16 cellular contexts compared by ENCODE assay signal in genomic region chr9:132249123-132249522, GRCh38.
DNase-seq lines count a peak whose midpoint lies in the region; ATAC-seq and TF ChIP-seq lines count a peak whose summit lies in the region.
"Had no signal": no experiment of that assay in that cellular context is flagged by ENCODE, and none has a peak within 500 bp of the region (broad histone marks: within the 10 kb centered on the region; RNA-seq: fewer than 3 reads in every experiment).

No MANE protein-coding gene starts in this region.

- H3K9me3 ChIP-seq in right atrium auricular region (no peaks in the 10 kb centered on the region), body of pancreas (no peaks in the 10 kb centered on the region), upper lobe of right lung (no peaks in the 10 kb centered on the region)

- TF ChIP-seq POLR2A in body of pancreas (IDR thresholded peaks at IDR 0.05): no peak

- intact Hi-C loops in left ventricle myocardium superior (cut with micrococcal nuclease) (no loop called here), body of pancreas (cut with DNase I) (no loop called here), upper lobe of right lung (cut with DNase I) (no loop called here)

- TF ChIP-seq CTCF in right atrium auricular region (IDR thresholded peaks at IDR 0.05) (no peak), body of pancreas (IDR thresholded peaks at IDR 0.05) (peak in 1 of 7 experiments; percentile 28), upper lobe of right lung (IDR thresholded peaks at IDR 0.05) (no peak)

- DNase-seq in left ventricle myocardium superior (peak; percentile 70), right atrium auricular region (ENCODE audit: low spot score) (no peak), NCI-H2171 (lab: John Stamatoyannopoulos, UW) (peak; percentile 53), body of pancreas (peak; percentile 98 to 100 (median 100)), upper lobe of right lung (peak; percentile 90), superior temporal gyrus (ENCODE audit: extremely low spot score) (no peak)
- DNase-seq: activated CD8-positive, alpha-beta T cell treated with anti-CD3 and anti-CD28 coated beads for 36 hours; activated T-cell treated with anti-CD3 and anti-CD28 coated beads, Interleukin-2, amount 50 U/mL, for 48 hours; CD4-positive, alpha-beta memory T cell; EL; NCI-H1048; SIG-M5; stimulated activated naive B cell treated with anti-CD40 and anti-IgM and Interleukin-4, amounts not matched to agents 10 μg/mL and 1 μg/mL and 100 μg/mL, for 72 hours; transverse colon had no signal

- H3K4me1 ChIP-seq in right atrium auricular region (no peaks in the 10 kb centered on the region), body of pancreas (peaks cover 28% of the 10 kb centered on the region), upper lobe of right lung (peaks cover 4% of the 10 kb centered on the region)

- H3K4me3 ChIP-seq in right atrium auricular region: no peak overlapping the region
- no peak overlapping the region for H3K4me3 ChIP-seq in body of pancreas
- H3K4me3 ChIP-seq in upper lobe of right lung: no peak overlapping the region
- H3K4me3 ChIP-seq: transverse colon had no signal

- 0 to 24% methylated on average over 1 to 5 of the region's 6 CpGs for WGBS in body of pancreas, 2 donors

- H3K36me3 ChIP-seq in right atrium auricular region (no peaks in the 10 kb centered on the region), body of pancreas (replicated peaks in 1 of 2; ENCODE audit: insufficient read depth in 1 of 2, low read depth in 2 of 2) (no peaks in the 10 kb centered on the region), upper lobe of right lung (no peaks in the 10 kb centered on the region)
- H3K36me3 ChIP-seq: transverse colon had no signal

- H3K27ac ChIP-seq in right atrium auricular region: no peak overlapping the region
- peak overlapping the region in 3 of 4 donors; percentile 39 to 62 (median 48) for H3K27ac ChIP-seq in body of pancreas
- H3K27ac ChIP-seq in upper lobe of right lung: no peak overlapping the region
- H3K27ac ChIP-seq: transverse colon had no signal

- ATAC-seq in left ventricle myocardium superior (peak; percentile 73), body of pancreas (peak; percentile 95), upper lobe of right lung (peak; percentile 77), GM21423 (IDR thresholded peaks at IDR 0.05; ENCODE audit: unreplicated experiment) (no peak), HG02642 (IDR thresholded peaks at IDR 0.05; ENCODE audit: poor library complexity, unreplicated experiment) (no peak)
- ATAC-seq: activated CD8-positive, alpha-beta T cell treated with anti-CD3 and anti-CD28 coated beads for 36 hours; stimulated activated naive B cell treated with anti-CD40 and anti-IgM and Interleukin-4, amounts not matched to agents 10 μg/mL and 1 μg/mL and 100 μg/mL, for 72 hours had no signal

- H3K27me3 ChIP-seq in right atrium auricular region: no peaks in the 10 kb centered on the region
- no peaks in the 10 kb centered on the region for H3K27me3 ChIP-seq in body of pancreas
- H3K27me3 ChIP-seq in upper lobe of right lung: peaks cover 14% of the 10 kb centered on the region

Comparison
In these comparisons a context has a peak if more than half of its experiments do, and no peak if none do; other contexts are left out.
1. DNase-seq: peak in left ventricle myocardium superior (single experiment), NCI-H2171 (single experiment), body of pancreas (4 of 4) and upper lobe of right lung (single experiment); none in right atrium auricular region (single experiment) and superior temporal gyrus (single experiment).
2. ATAC-seq: peak in left ventricle myocardium superior (single experiment), body of pancreas (single experiment) and upper lobe of right lung (single experiment); none in GM21423 (single experiment) and HG02642 (single experiment).
3. H3K27ac ChIP-seq: peak in body of pancreas (3 of 4); none in right atrium auricular region (0 of 2) and upper lobe of right lung (single experiment).